Comparison of ENCODE assay signal across 29 cellular contexts in genomic region chr4:60389636-60390035, GRCh38.
"Had no signal": no experiment of that assay in that cellular context is flagged by ENCODE, and none has a peak within 500 bp of the region (broad histone marks: within the 10 kb centered on the region; RNA-seq: fewer than 3 reads in every experiment).

No MANE protein-coding gene starts in this region.

- H3K9ac ChIP-seq: SK-N-SH had no signal

- H3K9me3 ChIP-seq: body of pancreas, SJSA1, SK-N-SH had no signal

- H3K4me1 ChIP-seq: body of pancreas, breast epithelium, Peyer's patch, SJSA1 had no signal

- H3K36me3 ChIP-seq: breast epithelium, Peyer's patch, SJSA1 had no signal

- H3K27me3 ChIP-seq: body of pancreas, breast epithelium, Peyer's patch, SJSA1 had no signal

- H3K4me3 ChIP-seq: body of pancreas, breast epithelium, Peyer's patch, SJSA1 had no signal

- H3K27ac ChIP-seq: body of pancreas, breast epithelium, Peyer's patch, SJSA1 had no signal

- DNase-seq: activated B cell treated with CpG ODN at 0.5 μM for 24 hours; activated CD4-positive, alpha-beta memory T cell treated with anti-CD3 and anti-CD28 coated beads, Interleukin-2, amount 10 ng/mL, durations not matched to agents 7 days and 5 days; activated CD4-positive, alpha-beta T cell treated with anti-CD3 and anti-CD28 coated beads for 1 hour; activated CD4-positive, alpha-beta T cell treated with anti-CD3 and anti-CD28 coated beads for 48 hours; activated CD8-positive, alpha-beta memory T cell treated with anti-CD3 and anti-CD28 coated beads for 24 hours; activated CD8-positive, alpha-beta memory T cell treated with anti-CD3 and anti-CD28 coated beads, Interleukin-2, amount 10 ng/mL, durations not matched to agents 7 days and 5 days; activated CD8-positive, alpha-beta memory T cell treated with anti-CD3 and anti-CD28 coated beads, Interleukin-2, amount 50 U/mL, for 48 hours; activated effector memory CD4-positive, alpha-beta T cell treated with Interleukin-2 at 50 U/mL for 16 hours; activated naive CD4-positive, alpha-beta T cell treated with anti-CD3 and anti-CD28 coated beads, Interleukin-2, amount 10 ng/mL, durations not matched to agents 7 days and 5 days; activated naive CD8-positive, alpha-beta T cell treated with anti-CD3 and anti-CD28 coated beads, Interleukin-2, amount 50 U/mL, for 24 hours; activated T-cell treated with anti-CD3 and anti-CD28 coated beads, Interleukin-2, amount 50 U/mL, for 48 hours; anterior cingulate cortex; body of pancreas; caudate nucleus; MM.1S; MV-4-11; NCI-H1092; NCI-H1436 treated with DMSO at 0.1 percent for 48 hours; NCI-H1694 treated with DMSO at 0.1 percent for 48 hours; NCI-H2029; NCI-H345; NCI-H524 treated with DMSO at 0.1 percent for 48 hours; PC-3; Peyer's patch; RPMI8226; SHP77 treated with DMSO at 0.1 percent for 48 hours; SK-N-SH had no signal
